1 cellular context compared by ENCODE assay signal in genomic region chr2:113376248-113376934, GRCh38.
TF ChIP-seq lines count a peak whose summit lies in the region.

No MANE protein-coding gene starts in this region.

TF ChIP-seq in WTC11, 78 proteins besides CTCF, POLR2A, EP300 and RAD21 (continued from another document):
- no peak for TF ChIP-seq ZMAT4 (CRISPR knock-in tag; IDR thresholded peaks at IDR 0.05)
TF ChIP-seq in WTC11: peak in this region for 0.
